ENCODE assay signal across 1 cellular context in the genomic region with DNA sequence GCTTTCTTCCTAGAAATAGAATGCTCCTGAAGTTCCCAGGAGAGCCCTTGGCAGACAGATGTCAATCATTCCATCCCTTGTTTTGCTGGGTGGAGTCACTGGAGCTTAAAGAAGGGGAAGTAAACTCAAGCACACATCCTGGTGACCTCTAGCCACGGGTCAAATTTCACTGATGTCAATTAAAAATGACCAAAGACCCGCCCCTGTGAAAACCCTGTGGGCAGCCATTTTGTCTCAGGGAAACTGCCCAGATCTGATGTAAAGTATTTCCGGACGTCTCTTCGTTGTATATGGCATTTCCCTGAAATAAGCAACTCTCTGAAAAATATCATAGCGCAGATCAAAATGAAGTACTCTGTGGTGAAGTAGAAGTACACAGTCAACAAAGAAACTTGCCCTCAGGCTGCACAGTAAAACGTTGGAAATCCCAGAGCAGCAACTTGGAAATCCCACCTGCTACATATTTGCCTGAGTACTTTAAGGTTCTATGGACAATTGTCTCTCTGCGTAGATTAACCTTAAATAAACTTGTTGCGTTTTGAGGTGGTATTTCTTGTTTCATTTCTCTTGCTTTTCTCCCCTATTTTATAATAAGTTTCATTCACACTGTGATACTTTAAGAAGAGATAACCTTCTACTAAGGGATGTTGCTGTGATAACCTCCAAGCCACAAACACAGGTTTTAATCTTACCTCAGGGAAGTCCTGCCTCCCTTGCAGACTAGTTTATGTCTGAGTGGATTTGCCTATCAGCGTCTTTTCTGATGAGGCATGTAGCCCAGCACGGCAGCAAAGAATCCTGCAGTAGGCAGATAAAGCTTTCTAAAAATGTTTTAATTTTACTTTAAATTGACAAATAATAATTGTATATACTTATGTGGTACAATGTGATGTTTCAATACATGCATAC.
TF ChIP-seq lines count a peak whose summit lies in the region.

No MANE protein-coding gene starts in this region.

TF ChIP-seq in GM12878, 131 proteins besides CTCF, POLR2A, EP300 and RAD21 (continued from another document and continues in another):
- TF ChIP-seq, protein P1, sequence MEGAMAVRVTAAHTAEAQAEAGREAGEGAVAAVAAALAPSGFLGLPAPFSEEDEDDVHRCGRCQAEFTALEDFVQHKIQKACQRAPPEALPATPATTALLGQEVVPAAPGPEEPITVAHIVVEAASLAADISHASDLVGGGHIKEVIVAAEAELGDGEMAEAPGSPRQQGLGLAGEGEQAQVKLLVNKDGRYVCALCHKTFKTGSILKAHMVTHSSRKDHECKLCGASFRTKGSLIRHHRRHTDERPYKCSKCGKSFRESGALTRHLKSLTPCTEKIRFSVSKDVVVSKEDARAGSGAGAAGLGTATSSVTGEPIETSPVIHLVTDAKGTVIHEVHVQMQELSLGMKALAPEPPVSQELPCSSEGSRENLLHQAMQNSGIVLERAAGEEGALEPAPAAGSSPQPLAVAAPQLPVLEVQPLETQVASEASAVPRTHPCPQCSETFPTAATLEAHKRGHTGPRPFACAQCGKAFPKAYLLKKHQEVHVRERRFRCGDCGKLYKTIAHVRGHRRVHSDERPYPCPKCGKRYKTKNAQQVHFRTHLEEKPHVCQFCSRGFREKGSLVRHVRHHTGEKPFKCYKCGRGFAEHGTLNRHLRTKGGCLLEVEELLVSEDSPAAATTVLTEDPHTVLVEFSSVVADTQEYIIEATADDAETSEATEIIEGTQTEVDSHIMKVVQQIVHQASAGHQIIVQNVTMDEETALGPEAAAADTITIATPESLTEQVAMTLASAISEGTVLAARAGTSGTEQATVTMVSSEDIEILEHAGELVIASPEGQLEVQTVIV (IDR thresholded peaks at IDR 0.05; ENCODE audit: borderline replicate concordance, partially characterized antibody), result no peak
- TF ChIP-seq BACH1 (IDR thresholded peaks at IDR 0.05; ENCODE audit: borderline replicate concordance) (no peak), RB1 (IDR thresholded peaks at IDR 0.05; ENCODE audit: borderline replicate concordance) (no peak), SPI1 (IDR thresholded peaks at IDR 0.05; ENCODE audit: borderline replicate concordance, insufficient read depth, low read depth, low read length) (no peak), ZSCAN29 (IDR thresholded peaks at IDR 0.05) (no peak), HDAC6 (IDR thresholded peaks at IDR 0.05; ENCODE audit: unreplicated experiment) (no peak), SMARCA5 (IDR thresholded peaks at IDR 0.05) (no peak), NRF1 (conservative IDR thresholded peaks at IDR 0.05; ENCODE audit: low read depth, low read length) (no peak), NFIC (IDR thresholded peaks at IDR 0.05; ENCODE audit: low read depth, low read length) (peak; percentile 86), CHD1 (IDR thresholded peaks at IDR 0.05; ENCODE audit: low read depth, low read length) (no peak), GABPA (IDR thresholded peaks at IDR 0.05; ENCODE audit: low read depth) (peak; percentile 53), CBFB (IDR thresholded peaks at IDR 0.05; ENCODE audit: low read depth) (no peak; the same call in 1 of the 2 replicates), FOS (IDR thresholded peaks at IDR 0.05; ENCODE audit: borderline replicate concordance, extremely low read depth, insufficient read length) (no peak), BRCA1 (IDR thresholded peaks at IDR 0.05; ENCODE audit: low read depth, low read length) (no peak), ZNF384 (IDR thresholded peaks at IDR 0.05; ENCODE audit: borderline replicate concordance, low read depth, low read length) (no peak), NR2C2 (IDR thresholded peaks at IDR 0.05; ENCODE audit: borderline replicate concordance, control insufficient read depth, insufficient read length, low read depth) (no peak), ESRRA (IDR thresholded peaks at IDR 0.05; ENCODE audit: low read length) (no peak), NR2C1 (IDR thresholded peaks at IDR 0.05) (peak; percentile 81), LARP7 (IDR thresholded peaks at IDR 0.05) (no peak), CREB1 (IDR thresholded peaks at IDR 0.05; ENCODE audit: low read depth) (peak; percentile 24; the same call in 1 of the 2 replicates), MYB (IDR thresholded peaks at IDR 0.05; ENCODE audit: borderline replicate concordance, low read depth, low read length) (no peak), IRF4 (IDR thresholded peaks at IDR 0.05; ENCODE audit: low read depth, low read length) (no peak), ZBED1 (IDR thresholded peaks at IDR 0.05; ENCODE audit: borderline replicate concordance) (no peak), ASH2L (IDR thresholded peaks at IDR 0.05; ENCODE audit: borderline replicate concordance, low read depth) (no peak), SUPT20H (IDR thresholded peaks at IDR 0.05; ENCODE audit: borderline replicate concordance, control insufficient read depth, low read depth, low read length) (no peak), IKZF1 (conservative IDR thresholded peaks at IDR 0.05) (peak; percentile 78; the same call in 1 of the 2 replicates), FOXK2 (IDR thresholded peaks at IDR 0.05) (no peak), PML (IDR thresholded peaks at IDR 0.05; ENCODE audit: low read length) (peak; percentile 48)
- TF ChIP-seq, protein P2, sequence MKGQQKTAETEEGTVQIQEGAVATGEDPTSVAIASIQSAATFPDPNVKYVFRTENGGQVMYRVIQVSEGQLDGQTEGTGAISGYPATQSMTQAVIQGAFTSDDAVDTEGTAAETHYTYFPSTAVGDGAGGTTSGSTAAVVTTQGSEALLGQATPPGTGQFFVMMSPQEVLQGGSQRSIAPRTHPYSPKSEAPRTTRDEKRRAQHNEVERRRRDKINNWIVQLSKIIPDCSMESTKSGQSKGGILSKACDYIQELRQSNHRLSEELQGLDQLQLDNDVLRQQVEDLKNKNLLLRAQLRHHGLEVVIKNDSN (IDR thresholded peaks at IDR 0.05; ENCODE audit: borderline replicate concordance, extremely low read length, insufficient read depth, low read depth, low read length), result no peak
- TF ChIP-seq, protein P3, sequence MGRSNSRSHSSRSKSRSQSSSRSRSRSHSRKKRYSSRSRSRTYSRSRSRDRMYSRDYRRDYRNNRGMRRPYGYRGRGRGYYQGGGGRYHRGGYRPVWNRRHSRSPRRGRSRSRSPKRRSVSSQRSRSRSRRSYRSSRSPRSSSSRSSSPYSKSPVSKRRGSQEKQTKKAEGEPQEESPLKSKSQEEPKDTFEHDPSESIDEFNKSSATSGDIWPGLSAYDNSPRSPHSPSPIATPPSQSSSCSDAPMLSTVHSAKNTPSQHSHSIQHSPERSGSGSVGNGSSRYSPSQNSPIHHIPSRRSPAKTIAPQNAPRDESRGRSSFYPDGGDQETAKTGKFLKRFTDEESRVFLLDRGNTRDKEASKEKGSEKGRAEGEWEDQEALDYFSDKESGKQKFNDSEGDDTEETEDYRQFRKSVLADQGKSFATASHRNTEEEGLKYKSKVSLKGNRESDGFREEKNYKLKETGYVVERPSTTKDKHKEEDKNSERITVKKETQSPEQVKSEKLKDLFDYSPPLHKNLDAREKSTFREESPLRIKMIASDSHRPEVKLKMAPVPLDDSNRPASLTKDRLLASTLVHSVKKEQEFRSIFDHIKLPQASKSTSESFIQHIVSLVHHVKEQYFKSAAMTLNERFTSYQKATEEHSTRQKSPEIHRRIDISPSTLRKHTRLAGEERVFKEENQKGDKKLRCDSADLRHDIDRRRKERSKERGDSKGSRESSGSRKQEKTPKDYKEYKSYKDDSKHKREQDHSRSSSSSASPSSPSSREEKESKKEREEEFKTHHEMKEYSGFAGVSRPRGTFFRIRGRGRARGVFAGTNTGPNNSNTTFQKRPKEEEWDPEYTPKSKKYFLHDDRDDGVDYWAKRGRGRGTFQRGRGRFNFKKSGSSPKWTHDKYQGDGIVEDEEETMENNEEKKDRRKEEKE (IDR thresholded peaks at IDR 0.05), result no peak
- TF ChIP-seq, protein P4, sequence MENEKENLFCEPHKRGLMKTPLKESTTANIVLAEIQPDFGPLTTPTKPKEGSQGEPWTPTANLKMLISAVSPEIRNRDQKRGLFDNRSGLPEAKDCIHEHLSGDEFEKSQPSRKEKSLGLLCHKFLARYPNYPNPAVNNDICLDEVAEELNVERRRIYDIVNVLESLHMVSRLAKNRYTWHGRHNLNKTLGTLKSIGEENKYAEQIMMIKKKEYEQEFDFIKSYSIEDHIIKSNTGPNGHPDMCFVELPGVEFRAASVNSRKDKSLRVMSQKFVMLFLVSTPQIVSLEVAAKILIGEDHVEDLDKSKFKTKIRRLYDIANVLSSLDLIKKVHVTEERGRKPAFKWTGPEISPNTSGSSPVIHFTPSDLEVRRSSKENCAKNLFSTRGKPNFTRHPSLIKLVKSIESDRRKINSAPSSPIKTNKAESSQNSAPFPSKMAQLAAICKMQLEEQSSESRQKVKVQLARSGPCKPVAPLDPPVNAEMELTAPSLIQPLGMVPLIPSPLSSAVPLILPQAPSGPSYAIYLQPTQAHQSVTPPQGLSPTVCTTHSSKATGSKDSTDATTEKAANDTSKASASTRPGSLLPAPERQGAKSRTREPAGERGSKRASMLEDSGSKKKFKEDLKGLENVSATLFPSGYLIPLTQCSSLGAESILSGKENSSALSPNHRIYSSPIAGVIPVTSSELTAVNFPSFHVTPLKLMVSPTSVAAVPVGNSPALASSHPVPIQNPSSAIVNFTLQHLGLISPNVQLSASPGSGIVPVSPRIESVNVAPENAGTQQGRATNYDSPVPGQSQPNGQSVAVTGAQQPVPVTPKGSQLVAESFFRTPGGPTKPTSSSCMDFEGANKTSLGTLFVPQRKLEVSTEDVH (IDR thresholded peaks at IDR 0.05; ENCODE audit: low read depth, partially characterized antibody), result no peak
- TF ChIP-seq, protein P5, sequence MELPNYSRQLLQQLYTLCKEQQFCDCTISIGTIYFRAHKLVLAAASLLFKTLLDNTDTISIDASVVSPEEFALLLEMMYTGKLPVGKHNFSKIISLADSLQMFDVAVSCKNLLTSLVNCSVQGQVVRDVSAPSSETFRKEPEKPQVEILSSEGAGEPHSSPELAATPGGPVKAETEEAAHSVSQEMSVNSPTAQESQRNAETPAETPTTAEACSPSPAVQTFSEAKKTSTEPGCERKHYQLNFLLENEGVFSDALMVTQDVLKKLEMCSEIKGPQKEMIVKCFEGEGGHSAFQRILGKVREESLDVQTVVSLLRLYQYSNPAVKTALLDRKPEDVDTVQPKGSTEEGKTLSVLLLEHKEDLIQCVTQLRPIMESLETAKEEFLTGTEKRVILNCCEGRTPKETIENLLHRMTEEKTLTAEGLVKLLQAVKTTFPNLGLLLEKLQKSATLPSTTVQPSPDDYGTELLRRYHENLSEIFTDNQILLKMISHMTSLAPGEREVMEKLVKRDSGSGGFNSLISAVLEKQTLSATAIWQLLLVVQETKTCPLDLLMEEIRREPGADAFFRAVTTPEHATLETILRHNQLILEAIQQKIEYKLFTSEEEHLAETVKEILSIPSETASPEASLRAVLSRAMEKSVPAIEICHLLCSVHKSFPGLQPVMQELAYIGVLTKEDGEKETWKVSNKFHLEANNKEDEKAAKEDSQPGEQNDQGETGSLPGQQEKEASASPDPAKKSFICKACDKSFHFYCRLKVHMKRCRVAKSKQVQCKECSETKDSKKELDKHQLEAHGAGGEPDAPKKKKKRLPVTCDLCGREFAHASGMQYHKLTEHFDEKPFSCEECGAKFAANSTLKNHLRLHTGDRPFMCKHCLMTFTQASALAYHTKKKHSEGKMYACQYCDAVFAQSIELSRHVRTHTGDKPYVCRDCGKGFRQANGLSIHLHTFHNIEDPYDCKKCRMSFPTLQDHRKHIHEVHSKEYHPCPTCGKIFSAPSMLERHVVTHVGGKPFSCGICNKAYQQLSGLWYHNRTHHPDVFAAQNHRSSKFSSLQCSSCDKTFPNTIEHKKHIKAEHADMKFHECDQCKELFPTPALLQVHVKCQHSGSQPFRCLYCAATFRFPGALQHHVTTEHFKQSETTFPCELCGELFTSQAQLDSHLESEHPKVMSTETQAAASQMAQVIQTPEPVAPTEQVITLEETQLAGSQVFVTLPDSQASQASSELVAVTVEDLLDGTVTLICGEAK (IDR thresholded peaks at IDR 0.05; ENCODE audit: borderline replicate concordance), result no peak; the same call in 1 of the 2 replicates
- TF ChIP-seq, protein P6, sequence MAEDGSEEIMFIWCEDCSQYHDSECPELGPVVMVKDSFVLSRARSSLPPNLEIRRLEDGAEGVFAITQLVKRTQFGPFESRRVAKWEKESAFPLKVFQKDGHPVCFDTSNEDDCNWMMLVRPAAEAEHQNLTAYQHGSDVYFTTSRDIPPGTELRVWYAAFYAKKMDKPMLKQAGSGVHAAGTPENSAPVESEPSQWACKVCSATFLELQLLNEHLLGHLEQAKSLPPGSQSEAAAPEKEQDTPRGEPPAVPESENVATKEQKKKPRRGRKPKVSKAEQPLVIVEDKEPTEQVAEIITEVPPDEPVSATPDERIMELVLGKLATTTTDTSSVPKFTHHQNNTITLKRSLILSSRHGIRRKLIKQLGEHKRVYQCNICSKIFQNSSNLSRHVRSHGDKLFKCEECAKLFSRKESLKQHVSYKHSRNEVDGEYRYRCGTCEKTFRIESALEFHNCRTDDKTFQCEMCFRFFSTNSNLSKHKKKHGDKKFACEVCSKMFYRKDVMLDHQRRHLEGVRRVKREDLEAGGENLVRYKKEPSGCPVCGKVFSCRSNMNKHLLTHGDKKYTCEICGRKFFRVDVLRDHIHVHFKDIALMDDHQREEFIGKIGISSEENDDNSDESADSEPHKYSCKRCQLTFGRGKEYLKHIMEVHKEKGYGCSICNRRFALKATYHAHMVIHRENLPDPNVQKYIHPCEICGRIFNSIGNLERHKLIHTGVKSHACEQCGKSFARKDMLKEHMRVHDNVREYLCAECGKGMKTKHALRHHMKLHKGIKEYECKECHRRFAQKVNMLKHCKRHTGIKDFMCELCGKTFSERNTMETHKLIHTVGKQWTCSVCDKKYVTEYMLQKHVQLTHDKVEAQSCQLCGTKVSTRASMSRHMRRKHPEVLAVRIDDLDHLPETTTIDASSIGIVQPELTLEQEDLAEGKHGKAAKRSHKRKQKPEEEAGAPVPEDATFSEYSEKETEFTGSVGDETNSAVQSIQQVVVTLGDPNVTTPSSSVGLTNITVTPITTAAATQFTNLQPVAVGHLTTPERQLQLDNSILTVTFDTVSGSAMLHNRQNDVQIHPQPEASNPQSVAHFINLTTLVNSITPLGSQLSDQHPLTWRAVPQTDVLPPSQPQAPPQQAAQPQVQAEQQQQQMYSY (CRISPR knock-in tag; IDR thresholded peaks at IDR 0.05), result no peak
